Comparison of ENCODE assay signal across 6 cellular contexts in genomic region chr17:21737015-21737580, GRCh38. TPM values are rescaled to one million over a fixed set of nuclear protein-coding genes. Genes with fewer than 3 reads are reported as not detected.
"Had no signal": no experiment of that assay in that cellular context is flagged by ENCODE, and none has a peak within 500 bp of the region (broad histone marks: within the 10 kb centered on the region; RNA-seq: fewer than 3 reads in every experiment).

No MANE protein-coding gene starts in this region.

RNA-seq across cellular contexts. Expression of gene KCNJ18, which starts 44.8 kb away (rescaled TPM):
- total RNA-seq: GM23338, H1, H9, HT-29, IMR-90, K562 had no signal
- polyA plus RNA-seq: GM23338, H1, IMR-90, K562 had no signal
